In the genomic region with DNA sequence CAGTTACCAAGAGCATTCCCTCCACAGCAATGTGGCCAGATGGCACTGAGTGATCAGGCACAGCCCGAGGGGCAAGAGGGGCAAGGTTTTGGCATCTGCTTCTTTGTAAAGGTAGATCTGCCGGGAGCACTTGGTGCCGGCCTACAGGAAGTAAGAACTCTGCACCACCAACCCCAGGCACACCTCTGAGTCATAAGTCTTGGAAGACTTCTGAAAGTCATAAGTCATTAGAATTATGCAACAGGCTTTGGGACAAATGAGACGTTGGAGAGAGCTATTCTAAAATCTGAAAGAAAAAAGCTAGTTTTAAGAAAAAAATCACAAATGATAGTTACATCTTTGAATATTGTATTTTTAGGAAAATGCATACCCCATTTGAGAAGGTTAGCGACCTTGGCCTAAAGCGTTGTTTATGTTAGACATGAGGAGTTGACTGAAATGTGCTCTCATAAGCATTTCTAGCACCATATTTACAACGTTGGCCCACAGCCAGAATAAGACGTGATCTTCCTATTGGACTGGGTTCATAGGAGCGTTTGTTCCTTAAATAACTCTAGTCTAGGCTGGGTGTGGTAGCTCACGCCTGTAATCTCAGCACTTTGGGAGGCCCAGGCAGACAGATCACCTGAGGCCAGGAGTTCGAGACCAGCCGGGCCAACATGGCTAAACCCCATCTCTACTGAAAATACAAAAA, we compare ENCODE assay signal across 9 cellular contexts. TPM values are rescaled to one million over a fixed set of nuclear protein-coding genes. Genes with fewer than 3 reads are reported as not detected.
DNase-seq lines count a peak whose midpoint lies in the region; ATAC-seq and TF ChIP-seq lines count a peak whose summit lies in the region.
"Had no signal": no experiment of that assay in that cellular context is flagged by ENCODE, and none has a peak within 500 bp of the region (broad histone marks: within the 10 kb centered on the region; RNA-seq: fewer than 3 reads in every experiment).

No MANE protein-coding gene starts in this region.

- intact Hi-C loops in lower lobe of right lung (cut with DNase I), result no loop called here

- H3K27ac ChIP-seq in lower lobe of right lung, result peak overlapping the region; percentile 57

- H3K9me3 ChIP-seq in lower lobe of right lung, result no peaks in the 10 kb centered on the region

- no peaks in the 10 kb centered on the region for H3K36me3 ChIP-seq in lower lobe of right lung

- DNase-seq in AG10803 (ENCODE audit: low read depth), result peak; percentile 90
- DNase-seq in Kasumi-1 (lab: John Stamatoyannopoulos, UW), result peak; percentile 71 to 78
- peak; percentile 58 for DNase-seq in astrocyte of the hippocampus (ENCODE audit: low read depth, low spot score)
- DNase-seq in lower lobe of right lung, result peak; percentile 49
- no peak for DNase-seq in SW480 (ENCODE audit: low spot score)
- DNase-seq in iPS-NIHi11 (ENCODE audit: low spot score), result no peak
- DNase-seq in mesenteric fat pad (ENCODE audit: low spot score), result no peak
- DNase-seq in NCI-H2196 treated with DMSO at 0.1 percent for 48 hours (lab: John Stamatoyannopoulos, UW; ENCODE audit: unreplicated experiment), result no peak
- DNase-seq: activated effector memory CD4-positive, alpha-beta T cell treated with Interleukin-2 at 50 U/mL for 16 hours had no signal

- peak; percentile 73 for ATAC-seq in lower lobe of right lung

- no peak for TF ChIP-seq CTCF in AG10803 (conservative IDR thresholded peaks at IDR 0.05; ENCODE audit: low read length)
- TF ChIP-seq CTCF in lower lobe of right lung (IDR thresholded peaks at IDR 0.05), result no peak

- peaks cover 10% of the 10 kb centered on the region for H3K4me1 ChIP-seq in lower lobe of right lung

- no peaks in the 10 kb centered on the region for H3K27me3 ChIP-seq in lower lobe of right lung (ENCODE audit: low read depth)

- no peak overlapping the region for H3K4me3 ChIP-seq in AG10803 (ENCODE audit: low read length)
- no peak overlapping the region for H3K4me3 ChIP-seq in lower lobe of right lung

RNA-seq across cellular contexts. Expression of gene MAP10, which starts 37.7 kb away (rescaled TPM):
- total RNA-seq in lower lobe of right lung (2.6 TPM), mesenteric fat pad (1.1 TPM)

Comparison
In these comparisons a context has a peak if more than half of its experiments do, and no peak if none do; other contexts are left out.
1. DNase-seq: peak in AG10803 (single experiment), Kasumi-1 (2 of 2), astrocyte of the hippocampus (single experiment) and lower lobe of right lung (single experiment); none in SW480 (single experiment), iPS-NIHi11 (single experiment), mesenteric fat pad (single experiment) and NCI-H2196 treated with DMSO at 0.1 percent for 48 hours (single experiment).